3 cellular contexts compared by ENCODE assay signal in the genomic region with DNA sequence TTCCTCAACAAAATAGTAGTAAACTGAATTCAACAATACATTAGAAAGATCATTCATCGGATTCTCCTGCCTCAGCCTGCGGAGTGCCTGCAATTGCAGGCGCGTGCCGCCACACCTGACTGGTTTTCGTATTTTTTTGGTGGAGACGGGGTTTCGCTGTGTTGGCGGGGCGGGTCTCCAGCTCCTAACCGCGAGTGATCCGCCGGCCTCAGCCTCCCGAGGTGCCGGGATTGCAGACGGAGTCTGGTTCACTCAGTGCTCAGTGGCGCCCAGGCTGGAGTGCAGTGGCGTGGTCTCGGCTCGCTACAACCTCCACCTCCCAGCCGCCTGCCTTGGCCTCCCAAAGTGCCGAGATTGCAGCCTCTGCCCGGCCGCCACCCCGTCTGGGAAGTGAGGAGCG. TPM values are rescaled to one million over a fixed set of nuclear protein-coding genes. Genes with fewer than 3 reads are reported as not detected.
"Had no signal": no experiment of that assay in that cellular context is flagged by ENCODE, and none has a peak within 500 bp of the region (broad histone marks: within the 10 kb centered on the region; RNA-seq: fewer than 3 reads in every experiment).

No MANE protein-coding gene starts in this region.

RNA-seq across cellular contexts. Expression of a gene that starts 32.2 kb away (rescaled TPM):
- total RNA-seq: LHCN-M2, MCF 10A, NCI-H460 had no signal
